8 cellular contexts compared by ENCODE assay signal in genomic region chr12:43835264-43835655, GRCh38. TPM values are rescaled to one million over a fixed set of nuclear protein-coding genes. Genes with fewer than 3 reads are reported as not detected.
A peak's percentile ranks its signal among the peaks of the same experiment; 100 is the strongest.
DNase-seq lines count a peak whose midpoint lies in the region; ATAC-seq, FAIRE-seq and TF ChIP-seq lines count a peak whose summit lies in the region.

No MANE protein-coding gene starts in this region.

- H3K79me2 ChIP-seq in DOHH2 (ENCODE audit: control insufficient read depth, low read length) = peaks cover 22% of the 10 kb centered on the region
- no peaks in the 10 kb centered on the region for H3K79me2 ChIP-seq in OCI-LY3 (ENCODE audit: low read length)

- intact Hi-C loops in natural killer cell (cut with micrococcal nuclease) = no loop called here

- H3K4me3 Mint-ChIP-seq in natural killer cell = peak overlapping the region; percentile 81

- peak; percentile 1 to 5 (median 1) for ATAC-seq in natural killer cell

- FAIRE-seq in H54 (lab: Jason Lieb, UNC) = peak; percentile 45

- H3K36me3 Mint-ChIP-seq in natural killer cell = no peaks in the 10 kb centered on the region

- no peaks in the 10 kb centered on the region for H3K27me3 Mint-ChIP-seq in natural killer cell (ENCODE audit: low read depth in 2 of 2)

- no peaks in the 10 kb centered on the region for H3K9me3 ChIP-seq in DOHH2 (ENCODE audit: control insufficient read depth, insufficient read depth, low read length)
- no peaks in the 10 kb centered on the region for H3K9me3 ChIP-seq in OCI-LY3 (ENCODE audit: insufficient read depth, low read length)
- no peaks in the 10 kb centered on the region for H3K9me3 ChIP-seq in endocrine pancreas (ENCODE audit: control insufficient read depth, low read length)

- H3K9me3 Mint-ChIP-seq in natural killer cell = no peaks in the 10 kb centered on the region

- H2AFZ ChIP-seq in OCI-LY3 (ENCODE audit: low read depth, low read length) = peak overlapping the region; percentile 74

- H3K27ac Mint-ChIP-seq in natural killer cell = peak overlapping the region; percentile 41 to 85

- peaks cover 32 to 36% of the 10 kb centered on the region in 2 donors for H3K4me1 Mint-ChIP-seq in natural killer cell

- H4K20me1 ChIP-seq in DOHH2 (ENCODE audit: control insufficient read depth, insufficient read depth, low read depth, low read length) = no peaks in the 10 kb centered on the region
- no peaks in the 10 kb centered on the region for H4K20me1 ChIP-seq in OCI-LY3 (ENCODE audit: insufficient read depth, low read length)

- peak overlapping the region; percentile 95 for H3K4me2 ChIP-seq in DOHH2 (ENCODE audit: low read length)
- H3K4me2 ChIP-seq in OCI-LY3 (ENCODE audit: low read length) = peak overlapping the region; percentile 88

- H3K4me1 ChIP-seq in DOHH2 (ENCODE audit: control insufficient read depth, low read length) = peaks cover 35% of the 10 kb centered on the region
- H3K4me1 ChIP-seq in OCI-LY3 (ENCODE audit: low read length) = peaks cover 10% of the 10 kb centered on the region
- peaks cover 7% of the 10 kb centered on the region for H3K4me1 ChIP-seq in endocrine pancreas (ENCODE audit: control insufficient read depth, insufficient read depth, low read length)

- H3K36me3 ChIP-seq in DOHH2 (ENCODE audit: control insufficient read depth, low read length) = no peaks in the 10 kb centered on the region
- no peaks in the 10 kb centered on the region for H3K36me3 ChIP-seq in OCI-LY3 (replicated peaks; ENCODE audit: low read depth, low read length)
- no peaks in the 10 kb centered on the region for H3K36me3 ChIP-seq in endocrine pancreas (ENCODE audit: control insufficient read depth, insufficient read depth, low read length)

- H3K27me3 ChIP-seq in DOHH2 (ENCODE audit: control insufficient read depth, low read length) = no peaks in the 10 kb centered on the region
- H3K27me3 ChIP-seq in OCI-LY3 (ENCODE audit: low read depth, low read length) = no peaks in the 10 kb centered on the region
- H3K27me3 ChIP-seq in endocrine pancreas (ENCODE audit: control insufficient read depth, insufficient read depth, low read length) = no peaks in the 10 kb centered on the region

- DNase-seq in H54 (ENCODE audit: insufficient read length, low spot score) (no peak), natural killer cell (no peak), SKM-1 treated with dmso at 0.1 percent for 144 hours (lab: John Stamatoyannopoulos, UW; ENCODE audit: unreplicated experiment) (no peak), NCI-H1092 treated with DMSO at 0.1 percent for 48 hours (lab: John Stamatoyannopoulos, UW) (no peak), DMS153 treated with DMSO at 0.1 percent for 48 hours (lab: John Stamatoyannopoulos, UW; ENCODE audit: unreplicated experiment) (no peak)

- TF ChIP-seq POLR2A in H54 (IDR thresholded peaks at IDR 0.05; ENCODE audit: low read depth, low read length) = no peak

- no peaks in the 10 kb centered on the region for H3K9me2 ChIP-seq in DOHH2 (replicated peaks; ENCODE audit: control insufficient read depth, low read length)

- TF ChIP-seq CTCF in DOHH2 (IDR thresholded peaks at IDR 0.05; ENCODE audit: low read depth, low read length, poor library complexity, severe bottlenecking) (no peak), OCI-LY3 (IDR thresholded peaks at IDR 0.05; ENCODE audit: low read depth, low read length) (no peak), natural killer cell (IDR thresholded peaks at IDR 0.05) (no peak)

- H3F3A ChIP-seq in DOHH2 (ENCODE audit: control insufficient read depth, insufficient read depth) = 0 out of 2 replicates have a peak, but pooled peaks cover 3% of the 10 kb centered on the region

- peak overlapping the region; percentile 82 for H3K9ac ChIP-seq in OCI-LY3 (ENCODE audit: low read length)
- peak overlapping the region; percentile 44 for H3K9ac ChIP-seq in endocrine pancreas (ENCODE audit: control insufficient read depth, insufficient read depth, low read length)

- H3K27ac ChIP-seq in DOHH2 (ENCODE audit: low read depth, low read length) = peak overlapping the region; percentile 43; the same call in 1 of the 2 replicates
- 0 out of 2 replicates have a peak overlapping the region, but pooled peaks have one; percentile 27 for H3K27ac ChIP-seq in OCI-LY3 (ENCODE audit: low read length)

- H3K4me3 ChIP-seq in DOHH2 (ENCODE audit: low read length) (peak overlapping the region; percentile 79), OCI-LY3 (ENCODE audit: low read length) (peak overlapping the region; percentile 90), endocrine pancreas (ENCODE audit: control insufficient read depth, insufficient read depth, low read length) (peak overlapping the region; percentile 61)

RNA-seq across cellular contexts. Expression of gene TMEM117, which starts 0.6 kb away (rescaled TPM):
- total RNA-seq in natural killer cell = 1 to 10 TPM; 7.1 to 8.1 (median 7.9) TPM

RNA-seq across cellular contexts. Expression of gene TWF1, which starts 29.1 kb away (rescaled TPM):
- total RNA-seq in natural killer cell = 10 to 100 TPM; 68.0 to 75.5 (median 68.1) TPM
